ENCODE assay signal across 19 cellular contexts in the genomic region with DNA sequence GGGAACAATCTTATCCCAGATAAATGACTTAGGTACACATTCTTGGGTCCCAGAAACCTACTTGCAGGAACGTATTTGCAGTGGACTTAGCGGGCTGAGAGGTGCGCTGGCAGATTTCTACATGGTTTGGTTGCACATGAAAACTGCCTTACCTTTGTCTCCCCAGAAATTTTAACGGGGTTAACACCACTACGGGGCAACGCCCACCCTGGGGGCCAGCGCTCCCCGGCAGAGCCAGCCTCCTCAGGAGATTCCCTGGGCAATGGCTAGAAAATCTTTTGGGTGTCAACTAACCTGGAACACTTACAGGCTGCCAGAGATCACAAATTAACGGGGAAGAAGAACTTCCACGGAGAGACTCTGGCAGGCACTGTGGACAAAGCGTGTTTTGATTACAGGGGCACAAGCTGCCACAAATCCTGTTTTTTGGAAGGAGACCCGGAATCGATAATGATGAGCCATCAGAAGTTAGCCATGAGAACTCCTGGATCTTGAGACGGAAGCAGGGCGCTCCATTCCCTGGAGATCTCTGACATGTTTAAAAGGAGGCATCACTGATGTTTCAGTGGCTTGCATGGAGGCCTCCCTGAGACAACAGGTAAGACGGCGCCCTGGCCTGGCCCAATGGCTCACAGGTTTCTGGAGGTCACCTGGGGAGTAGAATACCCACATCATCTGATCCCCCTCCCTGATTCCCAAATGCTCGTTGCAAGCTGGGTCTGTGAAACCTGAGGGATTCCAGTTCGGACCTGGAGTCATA.
DNase-seq lines count a peak whose midpoint lies in the region; ATAC-seq and TF ChIP-seq lines count a peak whose summit lies in the region.
"Had no signal": no experiment of that assay in that cellular context is flagged by ENCODE, and none has a peak within 500 bp of the region (broad histone marks: within the 10 kb centered on the region; RNA-seq: fewer than 3 reads in every experiment).

No MANE protein-coding gene starts in this region.

- no peak overlapping the region for H3K4me3 Mint-ChIP-seq in osteocyte (ENCODE audit: unreplicated experiment)
- H3K4me3 Mint-ChIP-seq: B cell; CD4-positive, alpha-beta T cell; CD8-positive, alpha-beta T cell had no signal

- ATAC-seq in RWPE2 (ENCODE audit: low read depth) (no peak), lower lobe of right lung (no peak), GM18519 (IDR thresholded peaks at IDR 0.05; ENCODE audit: low FRiP score, unreplicated experiment) (no peak)
- ATAC-seq: A549; CD8-positive, alpha-beta T cell had no signal

- H3K4me3 ChIP-seq in RWPE2 (ENCODE audit: severe bottlenecking): no peak overlapping the region
- H3K4me3 ChIP-seq in coronary artery: no peak overlapping the region
- H3K4me3 ChIP-seq in lower lobe of right lung: no peak overlapping the region
- H3K4me3 ChIP-seq: A549; BLaER1 treated with 17β-estradiol and CSF1 and Interleukin-3, amounts not matched to agents 10 nM and 100 nM had no signal

- H3K36me3 ChIP-seq in RWPE2 (ENCODE audit: low read depth) (no peaks in the 10 kb centered on the region), lower lobe of right lung (no peaks in the 10 kb centered on the region)
- H3K36me3 ChIP-seq: BLaER1 treated with 17β-estradiol and CSF1 and Interleukin-3, amounts not matched to agents 10 nM and 100 nM had no signal

- no peaks in the 10 kb centered on the region for H3K4me1 Mint-ChIP-seq in osteocyte (ENCODE audit: unreplicated experiment)
- H3K4me1 Mint-ChIP-seq: B cell had no signal

- DNase-seq in RWPE2 (ENCODE audit: low spot score) (peak; percentile 48), coronary artery (ENCODE audit: low spot score) (peak; percentile 40), mesenteric fat pad (ENCODE audit: low spot score) (peak; percentile 53), osteocyte (ENCODE audit: extremely low spot score, unreplicated experiment) (peak; percentile 76), lower lobe of right lung (no peak)
- DNase-seq in activated T-cell treated with anti-CD3 and anti-CD28 coated beads, Interleukin-2, amount 50 U/mL, for 48 hours: no peak
- DNase-seq: AML-193; Caco-2; Calu3; CD4-positive, alpha-beta T cell; CD8-positive, alpha-beta T cell; DMS79 treated with DMSO at 0.1 percent for 48 hours; GF-D8 had no signal

- no peaks in the 10 kb centered on the region for H3K9me3 ChIP-seq in RWPE2 (ENCODE audit: severe bottlenecking)
- no peaks in the 10 kb centered on the region for H3K9me3 ChIP-seq in lower lobe of right lung
- H3K9me3 ChIP-seq: A549, Caco-2 had no signal

- H3K27ac ChIP-seq in RWPE2 (ENCODE audit: poor library complexity, severe bottlenecking) (no peak overlapping the region), coronary artery (no peak overlapping the region), lower lobe of right lung (no peak overlapping the region)
- H3K27ac ChIP-seq: 22Rv1; A549; BLaER1 treated with 17β-estradiol and CSF1 and Interleukin-3, amounts not matched to agents 10 nM and 100 nM; C4-2B had no signal

- H3K27me3 ChIP-seq in RWPE2 (ENCODE audit: insufficient read depth, poor library complexity, severe bottlenecking): no peaks in the 10 kb centered on the region
- H3K27me3 ChIP-seq in lower lobe of right lung (ENCODE audit: low read depth): no peaks in the 10 kb centered on the region

- intact Hi-C loops in lower lobe of right lung (cut with DNase I): no loop called here

- H3K27ac Mint-ChIP-seq in osteocyte (ENCODE audit: unreplicated experiment): no peak overlapping the region
- H3K27ac Mint-ChIP-seq: B cell; CD4-positive, alpha-beta T cell; CD8-positive, alpha-beta T cell had no signal

- H3K4me1 ChIP-seq in RWPE2 (ENCODE audit: insufficient read depth, poor library complexity, severe bottlenecking) (no peaks in the 10 kb centered on the region), lower lobe of right lung (no peaks in the 10 kb centered on the region)
- H3K4me1 ChIP-seq: A549, Caco-2 had no signal

- H3K9me3 Mint-ChIP-seq in osteocyte (ENCODE audit: unreplicated experiment): no peaks in the 10 kb centered on the region
- H3K9me3 Mint-ChIP-seq: CD4-positive, alpha-beta T cell had no signal

- no peaks in the 10 kb centered on the region for H3K36me3 Mint-ChIP-seq in osteocyte (ENCODE audit: unreplicated experiment)

- TF ChIP-seq CTCF in RWPE2 (IDR thresholded peaks at IDR 0.05; ENCODE audit: poor library complexity, severe bottlenecking) (no peak), coronary artery (IDR thresholded peaks at IDR 0.05) (no peak), osteocyte (IDR thresholded peaks at IDR 0.05) (no peak), lower lobe of right lung (IDR thresholded peaks at IDR 0.05) (no peak)

- H3K27me3 Mint-ChIP-seq in osteocyte (ENCODE audit: unreplicated experiment): peaks cover 26% of the 10 kb centered on the region
- H3K27me3 Mint-ChIP-seq: CD4-positive, alpha-beta T cell had no signal

Comparison
In these comparisons a context has a peak if more than half of its experiments do, and no peak if none do; other contexts are left out.
1. DNase-seq: peak in RWPE2 (single experiment), coronary artery (single experiment), mesenteric fat pad (single experiment) and osteocyte (single experiment); none in activated T-cell treated with anti-CD3 and anti-CD28 coated beads, Interleukin-2, amount 50 U/mL, for 48 hours (0 of 2) and lower lobe of right lung (single experiment).